9 cellular contexts compared by ENCODE assay signal in genomic region chr16:29975134-29975538, GRCh38. TPM values are rescaled to one million over a fixed set of nuclear protein-coding genes. Genes with fewer than 3 reads are reported as not detected.
A peak's percentile ranks its signal among the peaks of the same experiment; 100 is the strongest.
DNase-seq lines count a peak whose midpoint lies in the region; ATAC-seq and TF ChIP-seq lines count a peak whose summit lies in the region.
"Had no signal": no experiment of that assay in that cellular context is flagged by ENCODE, and none has a peak within 500 bp of the region (broad histone marks: within the 10 kb centered on the region; RNA-seq: fewer than 3 reads in every experiment).

No MANE protein-coding gene starts in this region.

- DNase-seq in AG09309 (ENCODE audit: low read depth) (no peak), LNCaP clone FGC (ENCODE audit: low read depth) (no peak), coronary artery (ENCODE audit: low spot score) (no peak), NCI-H2107 (lab: John Stamatoyannopoulos, UW) (no peak), foreskin keratinocyte (no peak)
- no peak for DNase-seq in naive thymus-derived CD8-positive, alpha-beta T cell
- DNase-seq: NCI-H1436 had no signal

- H3K4me1 Mint-ChIP-seq in naive thymus-derived CD8-positive, alpha-beta T cell, result peaks cover 19 to 43% (median 39%) of the 10 kb centered on the region in 4 donors

- TF ChIP-seq CTCF in AG09309 (IDR thresholded peaks at IDR 0.05; ENCODE audit: control insufficient read depth, insufficient read depth, low read depth, low read length, missing control alignments) (no peak), LNCaP clone FGC (IDR thresholded peaks at IDR 0.05; ENCODE audit: control insufficient read depth, extremely low read depth, insufficient read depth) (no peak), coronary artery (IDR thresholded peaks at IDR 0.05) (no peak), foreskin keratinocyte (conservative IDR thresholded peaks at IDR 0.05) (no peak)

- peaks cover 7% of the 10 kb centered on the region for H3K4me1 ChIP-seq in foreskin keratinocyte

- H3K27ac Mint-ChIP-seq in naive thymus-derived CD8-positive, alpha-beta T cell, result peak overlapping the region; percentile 43 to 94 (median 88)

- no peaks in the 10 kb centered on the region for H3K9me3 Mint-ChIP-seq in naive thymus-derived CD8-positive, alpha-beta T cell

- ATAC-seq in naive thymus-derived CD8-positive, alpha-beta T cell, result no peak
- ATAC-seq in HG02852 (IDR thresholded peaks at IDR 0.05; ENCODE audit: unreplicated experiment) (no peak), foreskin keratinocyte (no peak), HG03469 (IDR thresholded peaks at IDR 0.05; ENCODE audit: unreplicated experiment) (no peak)

- H3K4me3 ChIP-seq in AG09309 (ENCODE audit: control insufficient read depth, low read depth, low read length) (peak overlapping the region; percentile 95), LNCaP clone FGC (ENCODE audit: low read depth, low read length) (peak overlapping the region; percentile 97), coronary artery (peak overlapping the region; percentile 89)

- peaks cover 0 to 31% (median 9%) of the 10 kb centered on the region in 3 donors for H3K36me3 Mint-ChIP-seq in naive thymus-derived CD8-positive, alpha-beta T cell

- H3K27me3 ChIP-seq in foreskin keratinocyte, result no peaks in the 10 kb centered on the region

- H3K27me3 Mint-ChIP-seq in naive thymus-derived CD8-positive, alpha-beta T cell, result no peaks in the 10 kb centered on the region

- POLR2A ChIA-PET in naive thymus-derived CD8-positive, alpha-beta T cell (lab: Charles Lee), result interaction anchor here (0.8 to 2.8 kb wide), 5 partner anchors 13 to 50 kb away, joined by 3 to 29 read pairs (median 7); partner anchors contain the start of genes KCTD13 and TMEM219

- peak overlapping the region; percentile 82 to 98 (median 95) for H3K4me3 Mint-ChIP-seq in naive thymus-derived CD8-positive, alpha-beta T cell

- H3K27ac ChIP-seq in coronary artery, result peak overlapping the region in 1 of 2 donors; percentile 94
- H3K27ac ChIP-seq in foreskin keratinocyte, result no peak overlapping the region

RNA-seq across cellular contexts. Expression of gene TAOK2, which starts 1.5 kb away (rescaled TPM):
- 10 to 100 TPM; 40.8 to 42.6 TPM for total RNA-seq in naive thymus-derived CD8-positive, alpha-beta T cell
- 1 to 10 TPM; 2.6 to 6.6 (median 2.8) TPM for polyA plus RNA-seq in naive thymus-derived CD8-positive, alpha-beta T cell
- total RNA-seq in foreskin keratinocyte, result 26.5 and 27.5 TPM in 2 replicates
- 13.8 and 14.3 TPM in 2 replicates for polyA plus RNA-seq in foreskin keratinocyte

RNA-seq across cellular contexts. Expression of gene TMEM219, which starts 13.3 kb away (rescaled TPM):
- total RNA-seq in naive thymus-derived CD8-positive, alpha-beta T cell, result 10 to 100 TPM; 63.1 to 74.0 TPM
- polyA plus RNA-seq in naive thymus-derived CD8-positive, alpha-beta T cell, result 100 to 1,000 TPM; 157 to 179 (median 174) TPM
- total RNA-seq in foreskin keratinocyte, result 74.1 and 86.6 TPM in 2 replicates
- polyA plus RNA-seq in foreskin keratinocyte, result 104 and 119 TPM in 2 replicates

RNA-seq across cellular contexts. Expression of gene HIRIP3, which starts 20.3 kb away (rescaled TPM):
- 10 to 100 TPM; 15.3 to 16.6 TPM for total RNA-seq in naive thymus-derived CD8-positive, alpha-beta T cell
- 10 to 100 TPM; 10.6 to 30.1 (median 18.7) TPM for polyA plus RNA-seq in naive thymus-derived CD8-positive, alpha-beta T cell
- 11.9 and 13.3 TPM in 2 replicates for total RNA-seq in foreskin keratinocyte
- polyA plus RNA-seq in foreskin keratinocyte, result 17.9 and 18.0 TPM in 2 replicates

RNA-seq across cellular contexts. Expression of gene INO80E, which starts 20.9 kb away (rescaled TPM):
- total RNA-seq in naive thymus-derived CD8-positive, alpha-beta T cell, result 100 to 1,000 TPM; 107 to 115 TPM
- 1 to 10 TPM; 6.5 to 8.9 (median 7.6) TPM for polyA plus RNA-seq in naive thymus-derived CD8-positive, alpha-beta T cell
- 71.4 and 72.3 TPM in 2 replicates for total RNA-seq in foreskin keratinocyte
- 88.2 and 90.5 TPM in 2 replicates for polyA plus RNA-seq in foreskin keratinocyte

RNA-seq across cellular contexts. Expression of gene DOC2A, which starts 35.7 kb away (rescaled TPM):
- not detected for total RNA-seq in naive thymus-derived CD8-positive, alpha-beta T cell
- polyA plus RNA-seq in naive thymus-derived CD8-positive, alpha-beta T cell, result not detected
- 0.27 and 0.56 TPM in 2 replicates for total RNA-seq in foreskin keratinocyte
- 0.32 and 0.66 TPM in 2 replicates for polyA plus RNA-seq in foreskin keratinocyte
